Comparison of ENCODE assay signal across 9 cellular contexts in the genomic region with DNA sequence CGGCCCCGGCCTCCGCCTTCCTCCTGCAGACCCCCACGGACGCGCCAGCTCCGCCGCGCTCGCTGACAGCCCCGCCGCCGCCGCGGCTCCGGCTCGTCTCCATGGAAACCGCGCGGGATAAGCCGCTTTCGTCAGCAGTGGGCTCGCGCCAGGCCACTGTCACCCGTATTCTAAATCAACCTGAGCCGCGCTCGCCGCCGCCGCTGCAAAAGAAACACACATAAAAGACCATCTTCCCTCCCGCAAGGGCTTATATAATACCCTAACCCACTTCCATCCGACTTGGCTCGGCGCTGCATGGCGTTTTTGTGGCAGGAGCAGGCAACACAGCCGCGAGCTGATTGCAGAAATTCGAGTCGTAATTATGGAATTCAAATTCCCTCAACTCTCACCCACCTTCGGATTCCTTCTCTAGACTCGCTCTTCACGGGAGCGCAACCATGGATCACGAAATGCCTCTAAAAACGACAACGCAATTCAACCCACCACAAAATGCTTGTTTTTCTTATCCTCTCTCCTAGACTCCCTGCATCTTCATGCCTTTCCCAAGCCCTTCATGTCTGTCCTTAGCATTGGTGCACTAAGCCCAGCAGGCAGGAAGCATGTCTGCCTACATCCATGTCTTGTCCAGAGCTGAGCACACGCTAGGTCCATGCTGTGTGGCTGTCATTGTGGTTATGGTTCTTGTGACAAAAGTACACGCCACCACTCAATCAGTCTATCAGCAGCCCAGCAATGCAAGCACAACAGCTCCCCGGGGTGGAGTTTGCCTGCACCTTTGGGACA. TPM values are rescaled to one million over a fixed set of nuclear protein-coding genes. Genes with fewer than 3 reads are reported as not detected.
DNase-seq lines count a peak whose midpoint lies in the region; ATAC-seq and TF ChIP-seq lines count a peak whose summit lies in the region.
"Had no signal": no experiment of that assay in that cellular context is flagged by ENCODE, and none has a peak within 500 bp of the region (broad histone marks: within the 10 kb centered on the region; RNA-seq: fewer than 3 reads in every experiment).

A gene with protein sequence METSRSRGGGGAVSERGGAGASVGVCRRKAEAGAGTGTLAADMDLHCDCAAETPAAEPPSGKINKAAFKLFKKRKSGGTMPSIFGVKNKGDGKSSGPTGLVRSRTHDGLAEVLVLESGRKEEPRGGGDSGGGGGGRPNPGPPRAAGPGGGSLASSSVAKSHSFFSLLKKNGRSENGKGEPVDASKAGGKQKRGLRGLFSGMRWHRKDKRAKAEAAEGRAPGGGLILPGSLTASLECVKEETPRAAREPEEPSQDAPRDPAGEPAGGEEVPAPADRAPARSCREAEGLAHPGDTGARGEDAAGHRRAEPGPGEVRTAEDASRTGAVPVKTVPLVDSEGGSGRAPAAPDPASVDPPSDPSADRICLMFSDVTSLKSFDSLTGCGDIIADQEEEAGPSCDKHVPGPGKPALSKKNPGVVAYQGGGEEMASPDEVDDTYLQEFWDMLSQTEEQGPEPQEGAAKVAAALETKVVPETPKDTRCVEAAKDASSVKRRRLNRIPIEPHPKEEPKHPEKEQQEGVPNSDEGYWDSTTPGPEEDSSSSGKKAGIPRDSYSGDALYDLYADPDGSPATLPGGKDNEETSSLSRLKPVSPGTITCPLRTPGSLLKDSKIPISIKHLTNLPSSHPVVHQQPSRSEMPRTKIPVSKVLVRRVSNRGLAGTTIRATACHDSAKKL (minus strand): TSS at position 772 of the 786 bp plus-strand sequence. CDS start 669 bp downstream, at position 103.

- no peak for TF ChIP-seq CTCF in ascending aorta (IDR thresholded peaks at IDR 0.05)

- no peaks in the 10 kb centered on the region for H3K4me1 ChIP-seq in ascending aorta
- peaks cover 6% of the 10 kb centered on the region; the same call in 1 of the 2 replicates for H3K4me1 ChIP-seq in iPS-20b (ENCODE audit: insufficient read depth, low read length)

- H3K4me3 ChIP-seq in Jurkat, Clone E6-1 (ENCODE audit: low read length): no peak within 1 kb of the TSS
- H3K4me3 ChIP-seq in ascending aorta (peak within 1 kb of the TSS; percentile 33 to 50), iPS-20b (ENCODE audit: low read length) (peak within 1 kb of the TSS; percentile 62)

- H3K9ac ChIP-seq in iPS-20b (ENCODE audit: low read depth, low read length): no peak within 1 kb of the TSS

- H3K9me3 Mint-ChIP-seq in stimulated activated naive B cell treated with anti-CD40 and anti-IgM and Interleukin-4, amounts not matched to agents 10 μg/mL and 1 μg/mL and 100 μg/mL, for 72 hours: no peaks in the 10 kb centered on the region

- H3K4me3 Mint-ChIP-seq in stimulated activated naive B cell treated with anti-CD40 and anti-IgM and Interleukin-4, amounts not matched to agents 10 μg/mL and 1 μg/mL and 100 μg/mL, for 72 hours: peak within 1 kb of the TSS; percentile 77 to 83

- peak; percentile 81 for DNase-seq in COR-L47 (lab: John Stamatoyannopoulos, UW)
- peak; percentile 30 for DNase-seq in Jurkat, Clone E6-1 (ENCODE audit: low read depth, low spot score)
- DNase-seq in ascending aorta (ENCODE audit: low spot score in 2 of 2): no peak
- no peak for DNase-seq in stimulated activated naive B cell treated with anti-CD40 and anti-IgM and Interleukin-4, amounts not matched to agents 10 μg/mL and 1 μg/mL and 100 μg/mL, for 72 hours
- no peak for DNase-seq in NCI-H510A (lab: John Stamatoyannopoulos, UW)

- H3K27me3 Mint-ChIP-seq in stimulated activated naive B cell treated with anti-CD40 and anti-IgM and Interleukin-4, amounts not matched to agents 10 μg/mL and 1 μg/mL and 100 μg/mL, for 72 hours: peaks cover 60 to 81% of the 10 kb centered on the region in 2 donors

- peaks cover 13 to 15% of the 10 kb centered on the region in 2 donors for H3K4me1 Mint-ChIP-seq in stimulated activated naive B cell treated with anti-CD40 and anti-IgM and Interleukin-4, amounts not matched to agents 10 μg/mL and 1 μg/mL and 100 μg/mL, for 72 hours

- peak within 1 kb of the TSS; percentile 82 for H3K27ac Mint-ChIP-seq in stimulated activated naive B cell treated with anti-CD40 and anti-IgM and Interleukin-4, amounts not matched to agents 10 μg/mL and 1 μg/mL and 100 μg/mL, for 72 hours

- H3K27ac ChIP-seq in ascending aorta (no peak within 1 kb of the TSS), iPS-20b (ENCODE audit: low read length) (no peak within 1 kb of the TSS)
- H3K27ac ChIP-seq: left lung had no signal

- peaks cover 3 to 7% of the 10 kb centered on the region in 2 donors for H3K36me3 Mint-ChIP-seq in stimulated activated naive B cell treated with anti-CD40 and anti-IgM and Interleukin-4, amounts not matched to agents 10 μg/mL and 1 μg/mL and 100 μg/mL, for 72 hours

- H3K36me3 ChIP-seq in ascending aorta: no peaks in the 10 kb centered on the region
- H3K36me3 ChIP-seq in iPS-20b (ENCODE audit: insufficient read depth, low read depth, low read length): no peaks in the 10 kb centered on the region
- H3K36me3 ChIP-seq: left lung had no signal

- peak in 1 of 2 donors; percentile 23 for ATAC-seq in stimulated activated naive B cell treated with anti-CD40 and anti-IgM and Interleukin-4, amounts not matched to agents 10 μg/mL and 1 μg/mL and 100 μg/mL, for 72 hours (replicated peaks)
- ATAC-seq in HG03442 (IDR thresholded peaks at IDR 0.05; ENCODE audit: unreplicated experiment) (no peak), HG02870 (IDR thresholded peaks at IDR 0.05; ENCODE audit: unreplicated experiment) (no peak)
- ATAC-seq: left lung had no signal

- intact Hi-C loops in ascending aorta (cut with DNase I): no loop called here

- H3K27me3 ChIP-seq in ascending aorta (peaks cover 16% of the 10 kb centered on the region), iPS-20b (ENCODE audit: insufficient read depth, low read length) (peaks cover 57% of the 10 kb centered on the region)

- H3K9me3 ChIP-seq in ascending aorta (no peaks in the 10 kb centered on the region), iPS-20b (ENCODE audit: insufficient read depth, low read depth, low read length) (no peaks in the 10 kb centered on the region)
- H3K9me3 ChIP-seq: left lung had no signal

RNA-seq across cellular contexts. Expression of the gene that starts here (rescaled TPM):
- polyA plus RNA-seq in Jurkat, Clone E6-1 (2012; ENCODE audit: insufficient read depth, insufficient read length): not detected
- not detected for total RNA-seq in ascending aorta

Comparison
In these comparisons a context has a peak if more than half of its experiments do, and no peak if none do; other contexts are left out.
1. DNase-seq: peak in COR-L47 (single experiment) and Jurkat, Clone E6-1 (single experiment); none in ascending aorta (0 of 2), stimulated activated naive B cell treated with anti-CD40 and anti-IgM and Interleukin-4, amounts not matched to agents 10 μg/mL and 1 μg/mL and 100 μg/mL, for 72 hours (single experiment) and NCI-H510A (single experiment).